1 cellular context compared by ENCODE assay signal in the genomic region with DNA sequence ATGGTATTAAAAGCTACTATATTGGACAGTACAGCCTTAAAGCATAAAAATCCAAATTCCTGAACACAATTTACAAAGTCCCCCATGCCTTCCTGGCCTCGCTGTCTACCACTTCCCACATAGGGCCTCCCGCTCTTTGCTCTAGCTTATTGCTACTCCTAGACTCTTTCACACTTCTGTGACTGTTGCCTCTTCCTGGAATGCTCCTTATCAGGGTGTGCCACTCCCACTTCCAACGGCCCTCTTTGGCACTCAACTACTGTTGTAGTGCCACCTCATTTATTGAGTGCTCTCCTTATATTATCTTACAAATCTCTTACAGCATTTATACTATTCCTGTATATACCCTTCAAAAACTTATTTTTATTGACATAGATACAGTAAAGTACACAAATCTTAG.
TF ChIP-seq lines count a peak whose summit lies in the region.

No MANE protein-coding gene starts in this region.

TF ChIP-seq in WTC11, 78 proteins besides CTCF, POLR2A, EP300 and RAD21 (continued from another document):
- TF ChIP-seq PRDM15 (CRISPR knock-in tag; IDR thresholded peaks at IDR 0.05): no peak
- TF ChIP-seq JUN (CRISPR knock-in tag; IDR thresholded peaks at IDR 0.05): no peak
- TF ChIP-seq ZNF671 (CRISPR knock-in tag; IDR thresholded peaks at IDR 0.05): no peak
- no peak for TF ChIP-seq ESRRA (CRISPR knock-in tag; IDR thresholded peaks at IDR 0.05; ENCODE audit: borderline replicate concordance)
- TF ChIP-seq RELA (CRISPR knock-in tag; IDR thresholded peaks at IDR 0.05; ENCODE audit: borderline replicate concordance): no peak
- TF ChIP-seq NR2C2 (CRISPR knock-in tag; IDR thresholded peaks at IDR 0.05): no peak
- TF ChIP-seq ZNF416 (CRISPR knock-in tag; IDR thresholded peaks at IDR 0.05): no peak
- no peak for TF ChIP-seq KAT7 (CRISPR knock-in tag; IDR thresholded peaks at IDR 0.05; ENCODE audit: borderline replicate concordance)
- TF ChIP-seq ZNF423 (CRISPR knock-in tag; IDR thresholded peaks at IDR 0.05): no peak
- no peak for TF ChIP-seq ZNF281 (CRISPR knock-in tag; IDR thresholded peaks at IDR 0.05)
- TF ChIP-seq ZBTB21 (CRISPR knock-in tag; IDR thresholded peaks at IDR 0.05; ENCODE audit: borderline replicate concordance): no peak
- TF ChIP-seq ELF4 (CRISPR knock-in tag; IDR thresholded peaks at IDR 0.05; ENCODE audit: low read depth): no peak
- TF ChIP-seq, protein P1, sequence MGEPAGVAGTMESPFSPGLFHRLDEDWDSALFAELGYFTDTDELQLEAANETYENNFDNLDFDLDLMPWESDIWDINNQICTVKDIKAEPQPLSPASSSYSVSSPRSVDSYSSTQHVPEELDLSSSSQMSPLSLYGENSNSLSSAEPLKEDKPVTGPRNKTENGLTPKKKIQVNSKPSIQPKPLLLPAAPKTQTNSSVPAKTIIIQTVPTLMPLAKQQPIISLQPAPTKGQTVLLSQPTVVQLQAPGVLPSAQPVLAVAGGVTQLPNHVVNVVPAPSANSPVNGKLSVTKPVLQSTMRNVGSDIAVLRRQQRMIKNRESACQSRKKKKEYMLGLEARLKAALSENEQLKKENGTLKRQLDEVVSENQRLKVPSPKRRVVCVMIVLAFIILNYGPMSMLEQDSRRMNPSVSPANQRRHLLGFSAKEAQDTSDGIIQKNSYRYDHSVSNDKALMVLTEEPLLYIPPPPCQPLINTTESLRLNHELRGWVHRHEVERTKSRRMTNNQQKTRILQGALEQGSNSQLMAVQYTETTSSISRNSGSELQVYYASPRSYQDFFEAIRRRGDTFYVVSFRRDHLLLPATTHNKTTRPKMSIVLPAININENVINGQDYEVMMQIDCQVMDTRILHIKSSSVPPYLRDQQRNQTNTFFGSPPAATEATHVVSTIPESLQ (CRISPR knock-in tag; IDR thresholded peaks at IDR 0.05): no peak
TF ChIP-seq in WTC11: peak in this region for 0.
